26 cellular contexts compared by ENCODE assay signal in the genomic region with DNA sequence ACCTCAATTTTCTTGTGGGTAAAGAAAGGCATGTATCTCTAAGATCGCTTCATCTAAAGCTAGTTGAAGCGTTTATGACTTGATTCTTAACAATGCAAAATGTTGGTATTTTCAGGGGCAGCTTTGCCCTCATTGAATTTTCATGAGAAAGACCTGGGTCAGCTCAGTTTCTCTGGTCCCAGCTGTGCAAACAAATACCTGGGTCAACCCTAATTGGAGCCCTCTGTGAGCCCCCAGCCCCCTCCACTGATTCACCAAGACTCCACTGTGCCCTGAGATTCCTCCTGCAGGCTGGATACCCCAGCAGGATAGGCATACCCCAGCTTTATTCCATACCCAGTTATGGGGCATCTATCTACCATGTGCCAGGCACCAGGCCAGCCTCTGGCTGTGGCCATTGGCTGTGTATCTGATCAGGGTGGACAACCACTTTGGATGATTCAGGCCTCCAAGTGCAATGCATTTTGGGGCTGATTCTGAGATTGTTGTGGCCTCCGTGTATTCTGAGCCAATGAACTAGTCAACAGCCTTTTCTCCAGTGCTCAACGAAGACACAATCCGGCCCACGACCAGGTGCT.
"Had no signal": no experiment of that assay in that cellular context is flagged by ENCODE, and none has a peak within 500 bp of the region (broad histone marks: within the 10 kb centered on the region; RNA-seq: fewer than 3 reads in every experiment).

No MANE protein-coding gene starts in this region.

- H3K36me3 Mint-ChIP-seq: activated naive CD4-positive, alpha-beta T cell treated with anti-CD3 and anti-CD28 coated beads, Interleukin-2, amount 50 U/mL, for 24 hours; mesothelial cell of epicardium; natural killer cell treated with Interleukin-12 subunit alpha and Interleukin-12 subunit beta and Interleukin-15 and Interleukin-18, amount 100 ng/mL, for 72 hours; stimulated activated memory B cell treated with anti-CD40 and anti-IgM and Interleukin-4, amounts not matched to agents 10 μg/mL and 1 μg/mL and 100 μg/mL, for 72 hours; type B pancreatic cell had no signal

- H3K4me1 ChIP-seq: ascending aorta, esophagus muscularis mucosa, gastroesophageal sphincter, sigmoid colon, testis had no signal

- H3K9me3 Mint-ChIP-seq: activated CD4-positive, alpha-beta T cell treated with anti-CD3 and anti-CD28 coated beads, Interleukin-2, amount 10 ng/mL, durations not matched to agents 24 days and 14 days; activated naive CD4-positive, alpha-beta T cell treated with anti-CD3 and anti-CD28 coated beads, Interleukin-2, amount 50 U/mL, for 24 hours; dendritic cell treated with granulocyte-macrophage colony-stimulating factor and Interleukin-4, amounts not matched to agents 40 ng/mL and 50 ng/mL, for 4 days; mesothelial cell of epicardium; natural killer cell treated with Interleukin-12 subunit alpha and Interleukin-12 subunit beta and Interleukin-15 and Interleukin-18, amount 100 ng/mL, for 72 hours; stimulated activated memory B cell treated with anti-CD40 and anti-IgM and Interleukin-4, amounts not matched to agents 10 μg/mL and 1 μg/mL and 100 μg/mL, for 72 hours had no signal

- H3K27ac ChIP-seq: ascending aorta, esophagus muscularis mucosa, gastroesophageal sphincter, heart left ventricle, sigmoid colon, testis had no signal

- ATAC-seq: gastroesophageal sphincter; heart left ventricle; left colon; stimulated activated memory B cell treated with anti-CD40 and anti-IgM and Interleukin-4, amounts not matched to agents 10 μg/mL and 1 μg/mL and 100 μg/mL, for 72 hours had no signal

- FAIRE-seq: bronchial epithelial cell, endothelial cell of umbilical vein had no signal

- H3K4me1 Mint-ChIP-seq: activated CD4-positive, alpha-beta T cell treated with anti-CD3 and anti-CD28 coated beads, Interleukin-2, amount 10 ng/mL, durations not matched to agents 24 days and 14 days; activated naive CD4-positive, alpha-beta T cell treated with anti-CD3 and anti-CD28 coated beads, Interleukin-2, amount 50 U/mL, for 24 hours had no signal

- H3K36me3 ChIP-seq: ascending aorta, esophagus muscularis mucosa, gastroesophageal sphincter, heart left ventricle, sigmoid colon had no signal

- H3K9me3 ChIP-seq: ascending aorta, esophagus muscularis mucosa, gastroesophageal sphincter, heart left ventricle, sigmoid colon, testis had no signal

- H3K4me3 Mint-ChIP-seq: activated B cell treated with CpG ODN at 0.5 μM for 24 hours; activated CD4-positive, alpha-beta T cell treated with anti-CD3 and anti-CD28 coated beads, Interleukin-2, amount 10 ng/mL, durations not matched to agents 24 days and 14 days; activated naive CD4-positive, alpha-beta T cell treated with anti-CD3 and anti-CD28 coated beads, Interleukin-2, amount 50 U/mL, for 24 hours; dendritic cell treated with granulocyte-macrophage colony-stimulating factor and Interleukin-4, amounts not matched to agents 40 ng/mL and 50 ng/mL, for 4 days; mesothelial cell of epicardium; natural killer cell treated with Interleukin-12 subunit alpha and Interleukin-12 subunit beta and Interleukin-15 and Interleukin-18, amount 100 ng/mL, for 72 hours; stimulated activated memory B cell treated with anti-CD40 and anti-IgM and Interleukin-4, amounts not matched to agents 10 μg/mL and 1 μg/mL and 100 μg/mL, for 72 hours; type B pancreatic cell had no signal

- H3K27me3 ChIP-seq: ascending aorta, esophagus muscularis mucosa, gastroesophageal sphincter, heart left ventricle, sigmoid colon, testis had no signal

- H3K27ac Mint-ChIP-seq: activated B cell treated with CpG ODN at 0.5 μM for 24 hours; activated CD4-positive, alpha-beta T cell treated with anti-CD3 and anti-CD28 coated beads, Interleukin-2, amount 10 ng/mL, durations not matched to agents 24 days and 14 days; activated naive CD4-positive, alpha-beta T cell treated with anti-CD3 and anti-CD28 coated beads, Interleukin-2, amount 50 U/mL, for 24 hours; dendritic cell treated with granulocyte-macrophage colony-stimulating factor and Interleukin-4, amounts not matched to agents 40 ng/mL and 50 ng/mL, for 4 days; mesothelial cell of epicardium; natural killer cell treated with Interleukin-12 subunit alpha and Interleukin-12 subunit beta and Interleukin-15 and Interleukin-18, amount 100 ng/mL, for 72 hours; stimulated activated memory B cell treated with anti-CD40 and anti-IgM and Interleukin-4, amounts not matched to agents 10 μg/mL and 1 μg/mL and 100 μg/mL, for 72 hours; type B pancreatic cell had no signal

- H3K27me3 Mint-ChIP-seq: activated B cell treated with CpG ODN at 0.5 μM for 24 hours; activated CD4-positive, alpha-beta T cell treated with anti-CD3 and anti-CD28 coated beads, Interleukin-2, amount 10 ng/mL, durations not matched to agents 24 days and 14 days; activated naive CD4-positive, alpha-beta T cell treated with anti-CD3 and anti-CD28 coated beads, Interleukin-2, amount 50 U/mL, for 24 hours; natural killer cell treated with Interleukin-12 subunit alpha and Interleukin-12 subunit beta and Interleukin-15 and Interleukin-18, amount 100 ng/mL, for 72 hours; stimulated activated memory B cell treated with anti-CD40 and anti-IgM and Interleukin-4, amounts not matched to agents 10 μg/mL and 1 μg/mL and 100 μg/mL, for 72 hours had no signal

- DNase-seq: activated B cell treated with CpG ODN at 0.5 μM for 24 hours; activated CD4-positive, alpha-beta T cell treated with anti-CD3 and anti-CD28 coated beads, Interleukin-2, amount 10 ng/mL, durations not matched to agents 24 days and 14 days; activated CD8-positive, alpha-beta memory T cell treated with anti-CD3 and anti-CD28 coated beads, Interleukin-2, amount 50 U/mL, for 48 hours; activated effector memory CD4-positive, alpha-beta T cell treated with anti-CD3 and anti-CD28 coated beads, Interleukin-2, amount 50 U/mL, for 16 hours; activated T-cell treated with anti-CD3 and anti-CD28 coated beads, Interleukin-2, amount 50 U/mL, for 48 hours; cerebellar nuclear complex; effector CD8-positive, alpha-beta T cell; heart left ventricle; left colon; occipital lobe; posterior cingulate gyrus; sigmoid colon; stimulated activated CD4-positive, alpha-beta T cell treated with anti-CD3 and anti-CD28 coated beads, Interleukin-4, amount 100 ng/mL, for 24 hours; testis had no signal

- H3K4me3 ChIP-seq: ascending aorta, esophagus muscularis mucosa, gastroesophageal sphincter, heart left ventricle, lung, sigmoid colon, testis had no signal
